1 cellular context compared by ENCODE assay signal in genomic region chr3:150639262-150639661, GRCh38.
TF ChIP-seq lines count a peak whose summit lies in the region.

No MANE protein-coding gene starts in this region.

TF ChIP-seq in IMR-90, 13 proteins besides CTCF, POLR2A, EP300 and RAD21 (continued from another document):
- TF ChIP-seq USF2 (IDR thresholded peaks at IDR 0.05; ENCODE audit: low read depth, low read length) (no peak), ELK1 (IDR thresholded peaks at IDR 0.05; ENCODE audit: borderline replicate concordance, low read depth, low read length) (no peak), SMC3 (IDR thresholded peaks at IDR 0.05; ENCODE audit: low read depth, low read length) (no peak), MXI1 (IDR thresholded peaks at IDR 0.05; ENCODE audit: borderline replicate concordance, low read depth, low read length) (no peak), CHD1 (IDR thresholded peaks at IDR 0.05; ENCODE audit: low read depth, low read length) (no peak), MAFK (IDR thresholded peaks at IDR 0.05; ENCODE audit: low read depth, low read length) (no peak), CEBPB (IDR thresholded peaks at IDR 0.05; ENCODE audit: low read depth, low read length) (no peak), RCOR1 (IDR thresholded peaks at IDR 0.05; ENCODE audit: insufficient replicate concordance, low read length) (no peak), NFE2L2 (IDR thresholded peaks at IDR 0.05; ENCODE audit: low read depth, low read length) (no peak), FOS (IDR thresholded peaks at IDR 0.05; ENCODE audit: low read depth, low read length) (no peak), RFX5 (IDR thresholded peaks at IDR 0.05; ENCODE audit: low read depth, low read length) (no peak)
